ENCODE assay signal across 27 cellular contexts in genomic region chrX:17798921-17799320, GRCh38.
"Had no signal": no experiment of that assay in that cellular context is flagged by ENCODE, and none has a peak within 500 bp of the region (broad histone marks: within the 10 kb centered on the region; RNA-seq: fewer than 3 reads in every experiment).

No MANE protein-coding gene starts in this region.

- H3K27ac ChIP-seq: ascending aorta, cardiac muscle cell, WERI-Rb-1 had no signal

- H3K9me3 ChIP-seq: ascending aorta had no signal

- H3K4me3 ChIP-seq: ascending aorta, cardiac muscle cell had no signal

- H3K36me3 ChIP-seq: cardiac muscle cell, WERI-Rb-1 had no signal

- H3K4me1 ChIP-seq: ascending aorta had no signal

- H3K27me3 ChIP-seq: ascending aorta had no signal

- DNase-seq: activated CD4-positive, alpha-beta memory T cell treated with anti-CD3 and anti-CD28 coated beads, Interleukin-2, amount 10 ng/mL, durations not matched to agents 7 days and 5 days; activated CD4-positive, alpha-beta T cell treated with anti-CD3 and anti-CD28 coated beads for 1 hour; activated CD4-positive, alpha-beta T cell treated with anti-CD3 and anti-CD28 coated beads for 36 hours; activated CD4-positive, alpha-beta T cell treated with anti-CD3 and anti-CD28 coated beads for 48 hours; activated CD4-positive, alpha-beta T cell treated with anti-CD3 and anti-CD28 coated beads, Interleukin-2, amount 10 ng/mL, durations not matched to agents 7 days and 5 days; activated CD4-positive, alpha-beta T cell treated with anti-CD3 and anti-CD28 coated beads, Interleukin-2, amount 50 U/mL, for 48 hours; activated CD4-positive, CD25-positive, alpha-beta regulatory T cell; activated CD8-positive, alpha-beta memory T cell treated with anti-CD3 and anti-CD28 coated beads for 24 hours; activated CD8-positive, alpha-beta memory T cell treated with anti-CD3 and anti-CD28 coated beads, Interleukin-2, amount 10 ng/mL, durations not matched to agents 7 days and 5 days; activated CD8-positive, alpha-beta memory T cell treated with anti-CD3 and anti-CD28 coated beads, Interleukin-2, amount 50 U/mL, for 48 hours; activated CD8-positive, alpha-beta T cell treated with anti-CD3 and anti-CD28 coated beads, Interleukin-2, amount 10 ng/mL, durations not matched to agents 7 days and 5 days; activated effector memory CD4-positive, alpha-beta T cell treated with Interleukin-2 at 50 U/mL for 16 hours; activated gamma-delta T cell; activated naive CD4-positive, alpha-beta T cell treated with anti-CD3 and anti-CD28 coated beads, Interleukin-2, amount 10 ng/mL, durations not matched to agents 7 days and 5 days; activated naive CD4-positive, alpha-beta T cell treated with Interleukin-2 at 50 U/mL for 16 hours; activated naive CD8-positive, alpha-beta T cell treated with anti-CD3 and anti-CD28 coated beads, Interleukin-2, amount 10 ng/mL, durations not matched to agents 7 days and 5 days; activated naive CD8-positive, alpha-beta T cell treated with anti-CD3 and anti-CD28 coated beads, Interleukin-2, amount 50 U/mL, for 24 hours; activated T-cell treated with anti-CD3 and anti-CD28 coated beads, Interleukin-2, amount 50 U/mL, for 24 hours; activated T-cell treated with anti-CD3 and anti-CD28 coated beads, Interleukin-2, amount 50 U/mL, for 48 hours; amygdala; cerebellar nuclear complex; T-helper 1 cell; T-helper 2 cell; T-helper 9 cell; WERI-Rb-1 had no signal
